ENCODE assay signal across 8 cellular contexts in the genomic region with DNA sequence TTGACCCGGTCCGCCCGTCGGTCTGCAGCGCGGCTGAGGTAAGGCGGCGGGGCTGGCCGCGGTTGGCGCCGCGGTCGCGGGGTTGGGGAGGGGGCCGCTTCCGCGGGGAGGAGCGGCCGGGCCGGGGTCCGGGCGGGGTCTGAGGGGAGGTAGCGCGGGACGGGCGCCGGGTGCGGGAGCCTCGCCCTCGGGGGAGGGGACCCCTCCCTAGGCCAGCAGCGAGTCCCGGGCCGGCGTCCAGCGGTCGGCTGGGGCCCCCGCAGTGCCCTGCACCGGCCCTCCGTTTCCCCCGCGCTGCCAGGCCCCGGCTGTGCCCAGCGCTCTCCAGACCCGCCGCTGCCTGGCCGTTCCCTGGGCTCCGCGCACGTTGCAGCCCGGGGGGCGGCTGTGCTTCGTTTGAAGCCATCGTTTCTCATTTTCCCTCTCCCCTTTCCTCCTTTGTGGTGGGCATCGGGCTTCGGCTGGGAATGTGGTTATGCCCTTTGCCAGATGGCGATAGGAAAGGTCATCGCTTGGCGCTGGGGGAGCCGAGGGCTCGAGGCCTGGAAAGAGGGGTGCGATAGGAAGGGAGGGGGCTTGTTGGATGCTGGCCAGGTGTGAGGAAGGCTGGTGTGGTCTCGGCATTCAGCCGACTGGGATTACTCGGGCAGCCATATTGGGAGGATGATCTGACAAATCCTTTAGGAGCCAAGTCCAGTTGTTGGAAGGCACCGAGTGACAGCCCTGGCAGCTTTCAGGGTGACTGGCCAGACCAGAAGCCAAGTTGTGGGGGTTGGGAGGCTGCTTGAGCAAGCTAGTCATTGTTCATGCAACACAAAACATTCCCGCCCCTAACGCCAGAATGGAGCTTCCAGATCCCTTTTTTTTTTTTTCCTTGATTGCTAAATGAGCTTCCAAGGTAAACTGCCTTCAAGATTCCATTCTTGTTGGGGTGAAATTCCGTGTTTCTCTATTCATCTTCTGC. TPM values are rescaled to one million over a fixed set of nuclear protein-coding genes. Genes with fewer than 3 reads are reported as not detected.
DNase-seq lines count a peak whose midpoint lies in the region; ATAC-seq and TF ChIP-seq lines count a peak whose summit lies in the region.

No MANE protein-coding gene starts in this region.

- intact Hi-C loops in prostate gland (cut with DNase I) = loop anchor here (1.0 to 5.0 kb wide), 4 partner anchors 76 to 216 kb away; a partner anchor contains a TSS

- WGBS in prostate gland = 2% methylated on average over 45 of the region's 69 CpGs

- DNase-seq in BE2C = peak; percentile 70
- peak; percentile 87 for DNase-seq in HT-29 (ENCODE audit: low spot score)
- DNase-seq in SK-N-DZ (ENCODE audit: low spot score) = peak; percentile 46
- peak; percentile 22 to 96 (median 85) for DNase-seq in hypothalamus (lab: John Stamatoyannopoulos, UW)
- DNase-seq in prostate gland (ENCODE audit: low spot score) = peak; percentile 94
- DNase-seq in NCI-H1930 (lab: John Stamatoyannopoulos, UW) = no peak

- H3K27me3 Mint-ChIP-seq in brain = peaks cover 13% of the 10 kb centered on the region

- peaks cover 10% of the 10 kb centered on the region for H3K36me3 Mint-ChIP-seq in brain

- no peaks in the 10 kb centered on the region for H3K9me3 Mint-ChIP-seq in brain

- H3K9me3 ChIP-seq in BE2C = no peaks in the 10 kb centered on the region
- no peaks in the 10 kb centered on the region for H3K9me3 ChIP-seq in prostate gland

- H3K4me3 ChIP-seq in BE2C (ENCODE audit: low read depth, low read length) (peak overlapping the region; percentile 76), prostate gland (peak overlapping the region; percentile 87 to 93)

- H3K4me3 Mint-ChIP-seq in brain = peak overlapping the region; percentile 90 to 99 (median 96)

- peak overlapping the region; percentile 96 to 99 for H3K27ac ChIP-seq in prostate gland

- peaks cover 53% of the 10 kb centered on the region for H3K4me1 Mint-ChIP-seq in brain

- ATAC-seq in GM19395 (IDR thresholded peaks at IDR 0.05; ENCODE audit: unreplicated experiment) = peak; percentile 18

- H3K27ac Mint-ChIP-seq in brain = peak overlapping the region; percentile 94 to 100 (median 98)

- no peak for TF ChIP-seq CTCF in BE2C (IDR thresholded peaks at IDR 0.05; ENCODE audit: low read depth, low read length)
- no peak for TF ChIP-seq CTCF in brain (conservative IDR thresholded peaks at IDR 0.05)
- TF ChIP-seq CTCF in prostate gland (IDR thresholded peaks at IDR 0.05) = no peak

- peak; percentile 53 for TF ChIP-seq POLR2A in prostate gland (IDR thresholded peaks at IDR 0.05)

- H3K27me3 ChIP-seq in BE2C (no peaks in the 10 kb centered on the region), prostate gland (replicated peaks; ENCODE audit: insufficient read depth) (no peaks in the 10 kb centered on the region)

- H3K36me3 ChIP-seq in BE2C (no peaks in the 10 kb centered on the region), prostate gland (no peaks in the 10 kb centered on the region)

- H3K4me1 ChIP-seq in BE2C = no peaks in the 10 kb centered on the region
- H3K4me1 ChIP-seq in prostate gland (replicated peaks) = peaks cover 3% of the 10 kb centered on the region

RNA-seq across cellular contexts. Expression of a gene that starts 0.8 kb away (rescaled TPM):
- polyA plus RNA-seq in BE2C (2012; ENCODE audit: insufficient read depth, insufficient read length, low read depth) = 16.1 TPM
- total RNA-seq in HT-29 (2014; rRNA removed; shearing (Covaris generic)) = 8.7 and 10.5 TPM in 2 replicates
- polyA plus RNA-seq in SK-N-DZ (2014; cell fraction: cytosol; rRNA removed) = 21.7 and 21.8 TPM in 2 replicates
- polyA plus RNA-seq in SK-N-DZ (2014; cell fraction: nucleus; rRNA removed) = 12.3 and 19.5 TPM in 2 replicates
- 87.7 TPM for polyA plus RNA-seq in brain (ENCODE audit: insufficient read depth, low read depth, low replicate concordance)
- total RNA-seq in prostate gland = 10 to 100 TPM; 31.3 to 56.8 TPM

Comparison
In these comparisons a context has a peak if more than half of its experiments do, and no peak if none do; other contexts are left out.
1. DNase-seq: peak in BE2C (single experiment), HT-29 (single experiment), SK-N-DZ (single experiment), hypothalamus (51 of 51) and prostate gland (single experiment); none in NCI-H1930 (0 of 2).